In genomic region chr4:109433281-109434006, GRCh38 we compare ENCODE assay signal across 8 cellular contexts. TPM values are rescaled to one million over a fixed set of nuclear protein-coding genes. Genes with fewer than 3 reads are reported as not detected.
DNase-seq lines count a peak whose midpoint lies in the region; ATAC-seq, FAIRE-seq and TF ChIP-seq lines count a peak whose summit lies in the region.

TSS of gene SEC24B (plus strand) at chr4:109433815. CDS start at chr4:109433870, 55 bp downstream.

- no peaks in the 10 kb centered on the region for H3K36me3 ChIP-seq in astrocyte (ENCODE audit: insufficient read depth, low read length)

- H3K4me1 Mint-ChIP-seq in astrocyte (ENCODE audit: low read depth, unreplicated experiment) = peaks cover 27% of the 10 kb centered on the region

- H3K36me3 Mint-ChIP-seq in astrocyte (ENCODE audit: low read depth, unreplicated experiment) = peaks cover 8% of the 10 kb centered on the region

- ATAC-seq in HG02840 (IDR thresholded peaks at IDR 0.05; ENCODE audit: low FRiP score, unreplicated experiment) = peak; percentile 95
- peak; percentile 94 for ATAC-seq in sciatic nerve

- H3K9ac ChIP-seq in astrocyte (ENCODE audit: low read length) = peak within 1 kb of the TSS; percentile 93

- H3K27ac ChIP-seq in astrocyte (ENCODE audit: low read depth, low read length) = peak within 1 kb of the TSS; percentile 95

- no peaks in the 10 kb centered on the region for H3K9me3 ChIP-seq in astrocyte (ENCODE audit: insufficient read depth, low read depth, low read length)

- TF ChIP-seq CTCF in astrocyte (IDR thresholded peaks at IDR 0.05; ENCODE audit: insufficient read depth, low read depth, low read length) = peak; percentile 39

- peaks cover 7% of the 10 kb centered on the region for H3K4me1 ChIP-seq in astrocyte (ENCODE audit: insufficient read depth, low read length)

- DNase-seq in NCI-H1436 (lab: John Stamatoyannopoulos, UW) (peak; percentile 68), T-helper 22 cell (ENCODE audit: low read depth) (peak; percentile 85), astrocyte (ENCODE audit: low read depth) (peak; percentile 57), hippocampal formation (lab: John Stamatoyannopoulos, UW) (peak; percentile 87 to 88), sciatic nerve (ENCODE audit: low spot score) (peak; percentile 94), cortex of kidney (lab: John Stamatoyannopoulos, UW) (no peak)

- no peaks in the 10 kb centered on the region for H3K9me3 Mint-ChIP-seq in astrocyte (ENCODE audit: unreplicated experiment)

- peak within 1 kb of the TSS; percentile 94 for H2AFZ ChIP-seq in astrocyte (ENCODE audit: low read depth, low read length)

- H4K20me1 ChIP-seq in astrocyte (ENCODE audit: insufficient read depth, low read length) = peaks cover 42% of the 10 kb centered on the region

- peak within 1 kb of the TSS; percentile 79 for H3K4me3 ChIP-seq in astrocyte (ENCODE audit: insufficient read depth, low read depth, low read length)

- no peaks in the 10 kb centered on the region for H3K27me3 ChIP-seq in astrocyte (ENCODE audit: insufficient read depth, low read length)

- TF ChIP-seq POLR2A in GM15510 (IDR thresholded peaks at IDR 0.05; ENCODE audit: borderline replicate concordance, extremely low read depth, insufficient read length) = peak; percentile 78

- peak within 1 kb of the TSS; percentile 94 for H3K27ac Mint-ChIP-seq in astrocyte (ENCODE audit: unreplicated experiment)

- H3K27me3 Mint-ChIP-seq in astrocyte (ENCODE audit: low read depth, unreplicated experiment) = no peaks in the 10 kb centered on the region

- peaks cover 69% of the 10 kb centered on the region for H3K79me2 ChIP-seq in astrocyte (ENCODE audit: insufficient read depth, low read length)

- peak within 1 kb of the TSS; percentile 92 for H3K4me2 ChIP-seq in astrocyte (ENCODE audit: low read length)

- intact Hi-C loops in sciatic nerve (cut with DNase I) = loop anchor here (10.0 kb wide), 1 partner anchor 271 kb away; the partner anchor contains the start of gene CASP6

- no peak for FAIRE-seq in astrocyte (lab: Jason Lieb, UNC)

- peak within 1 kb of the TSS; percentile 94 for H3K4me3 Mint-ChIP-seq in astrocyte (ENCODE audit: unreplicated experiment)

RNA-seq across cellular contexts. Expression of gene SEC24B, which starts in this region (rescaled TPM):
- total RNA-seq in astrocyte (41.5 and 41.9 TPM in 2 replicates), sciatic nerve (46.7 TPM)
